ENCODE assay signal across 9 cellular contexts in genomic region chr20:47503685-47504084, GRCh38. TPM values are rescaled to one million over a fixed set of nuclear protein-coding genes. Genes with fewer than 3 reads are reported as not detected.
DNase-seq lines count a peak whose midpoint lies in the region; ATAC-seq and TF ChIP-seq lines count a peak whose summit lies in the region.
"Had no signal": no experiment of that assay in that cellular context is flagged by ENCODE, and none has a peak within 500 bp of the region (broad histone marks: within the 10 kb centered on the region; RNA-seq: fewer than 3 reads in every experiment).

No MANE protein-coding gene starts in this region.

- DNase-seq in HAP-1 (ENCODE audit: low spot score in 2 of 2) (peak in 1 of 2 experiments; percentile 98), NCI-H187 (lab: John Stamatoyannopoulos, UW) (no peak), middle frontal gyrus (ENCODE audit: extremely low spot score, low spot score) (no peak)
- DNase-seq: NCI-H1417 treated with DMSO at 0.1 percent for 48 hours had no signal

- WGBS in mesodermal cell (ENCODE audit: insufficient coverage in 2 of 2), 2 experiments = no CpG with 5 or more reads among the region's 2 CpGs

- TF ChIP-seq CTCF in C4-2B (conservative IDR thresholded peaks at IDR 0.05) = 0 out of 2 replicates have a peak, but pooled peaks have one; percentile 6

- H3K36me3 Mint-ChIP-seq in activated naive CD8-positive, alpha-beta T cell = peaks cover 14% of the 10 kb centered on the region

- no peak overlapping the region for H3K27ac ChIP-seq in C4-2B
- no peak overlapping the region for H3K27ac ChIP-seq in mesodermal cell (ENCODE audit: low read depth, low read length, severe bottlenecking)

- no peak for ATAC-seq in HG03025 (IDR thresholded peaks at IDR 0.05; ENCODE audit: low FRiP score, unreplicated experiment)
- ATAC-seq in GM21515 (IDR thresholded peaks at IDR 0.05; ENCODE audit: unreplicated experiment) = no peak

- H3K36me3 ChIP-seq in HAP-1 (replicated peaks) (no peaks in the 10 kb centered on the region), mesodermal cell (ENCODE audit: control insufficient read depth, insufficient read depth, low read length) (no peaks in the 10 kb centered on the region)

- H3K9me3 ChIP-seq in HAP-1 = no peaks in the 10 kb centered on the region
- H3K9me3 ChIP-seq in mesodermal cell (ENCODE audit: control insufficient read depth, low read length) = no peaks in the 10 kb centered on the region

- peak overlapping the region; percentile 94 for H3K4me3 Mint-ChIP-seq in activated naive CD8-positive, alpha-beta T cell

- no peaks in the 10 kb centered on the region for H3K27me3 Mint-ChIP-seq in activated naive CD8-positive, alpha-beta T cell

- H3K27me3 ChIP-seq in HAP-1 (ENCODE audit: low read depth) = no peaks in the 10 kb centered on the region

- peak overlapping the region; percentile 94 for H3K27ac Mint-ChIP-seq in activated naive CD8-positive, alpha-beta T cell

- peak overlapping the region; percentile 93 for H3K4me3 ChIP-seq in HAP-1
- peak overlapping the region; percentile 99 for H3K4me3 ChIP-seq in mesodermal cell (ENCODE audit: extremely low read depth, insufficient read depth, low read length, poor library complexity, severe bottlenecking)

- H3K4me1 ChIP-seq in HAP-1 (peaks cover 54% of the 10 kb centered on the region), mesodermal cell (ENCODE audit: control insufficient read depth, insufficient read depth, low read length, poor library complexity, severe bottlenecking) (peaks cover 11% of the 10 kb centered on the region)

- peaks cover 51% of the 10 kb centered on the region for H3K4me1 Mint-ChIP-seq in activated naive CD8-positive, alpha-beta T cell (ENCODE audit: low read depth)

- no peaks in the 10 kb centered on the region for H3K9me3 Mint-ChIP-seq in activated naive CD8-positive, alpha-beta T cell (ENCODE audit: low read depth)

- in situ Hi-C loops in HAP-1 (cut with MboI; ENCODE audit: low sequenced_read_pairs) = no loop called here

RNA-seq across cellular contexts. Expression of gene NCOA3, which starts 2.0 kb away (rescaled TPM):
- polyA plus RNA-seq in mesodermal cell (2013, experiment 1 of 2) = 15.1 TPM
- 14.6 TPM for polyA plus RNA-seq in mesodermal cell (2013, experiment 2 of 2)
